ENCODE assay signal across 8 cellular contexts in genomic region chr18:26656944-26657536, GRCh38.
A peak's percentile ranks its signal among the peaks of the same experiment; 100 is the strongest.
DNase-seq lines count a peak whose midpoint lies in the region; ATAC-seq and TF ChIP-seq lines count a peak whose summit lies in the region.

No MANE protein-coding gene starts in this region.

- ATAC-seq in HG02884 (IDR thresholded peaks at IDR 0.05; ENCODE audit: unreplicated experiment), result peak; percentile 49
- ATAC-seq in GM18858 (IDR thresholded peaks at IDR 0.05; ENCODE audit: unreplicated experiment), result no peak

- DNase-seq in 8988T (peak; percentile 43), GM10248 (ENCODE audit: extremely low spot score) (peak; percentile 46), NCI-H510A (lab: John Stamatoyannopoulos, UW) (peak; percentile 49), adipocyte (ENCODE audit: low read depth) (peak; percentile 92), cardiac septum (ENCODE audit: low spot score) (peak; percentile 88), occipital lobe (lab: John Stamatoyannopoulos, UW) (peak; percentile 55)

- no peaks in the 10 kb centered on the region for H3K9me3 ChIP-seq in adipocyte (ENCODE audit: control insufficient read depth, low read length)

- TF ChIP-seq CTCF in GM10248 (IDR thresholded peaks at IDR 0.05; ENCODE audit: control extremely low read depth, extremely low read depth, low read depth, missing control alignments), result no peak

- H3K4me1 ChIP-seq in adipocyte (ENCODE audit: control insufficient read depth, insufficient read depth, low read length), result peaks cover 8% of the 10 kb centered on the region

- intact Hi-C loops in cardiac septum (cut with DNase I), result loop anchor here (2.0 to 10.0 kb wide), 2 partner anchors 108 to 192 kb away; partner anchors contain the start of gene KCTD1

- peak overlapping the region; percentile 67 for H3K9ac ChIP-seq in adipocyte (ENCODE audit: low read length)

- peaks cover 34% of the 10 kb centered on the region for H3K27me3 ChIP-seq in adipocyte (replicated peaks; ENCODE audit: control insufficient read depth, insufficient read depth, low read length)

- H3K36me3 ChIP-seq in adipocyte (ENCODE audit: control insufficient read depth, insufficient read depth, low read length, severe bottlenecking), result no peaks in the 10 kb centered on the region

- CTCF ChIA-PET in GM10248 (lab: Yijun Ruan, JAX), result no interaction called here

- H3K4me3 ChIP-seq in adipocyte (ENCODE audit: low read length), result peak overlapping the region; percentile 80

- POLR2A ChIA-PET in GM10248 (lab: Yijun Ruan, JAX), result no interaction called here
